27 cellular contexts compared by ENCODE assay signal in the genomic region with DNA sequence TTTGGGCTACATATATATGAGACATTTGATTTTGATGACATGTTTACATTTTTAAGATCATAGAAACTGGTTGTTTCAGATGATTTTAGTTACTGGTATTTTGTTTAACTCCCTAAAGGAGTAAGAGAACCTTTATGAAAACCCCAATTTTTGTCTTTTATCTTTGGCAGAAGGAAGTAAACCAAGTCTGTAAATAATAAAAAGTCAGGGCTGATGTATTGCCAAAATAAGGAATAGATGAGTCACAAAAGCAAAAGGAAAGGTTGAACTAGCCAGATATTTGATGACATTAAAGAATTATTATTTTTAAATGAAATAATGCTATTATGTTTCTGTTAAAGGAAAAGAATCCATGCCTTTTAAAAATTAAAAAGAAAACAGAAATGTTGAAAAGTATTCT.
"Had no signal": no experiment of that assay in that cellular context is flagged by ENCODE, and none has a peak within 500 bp of the region (broad histone marks: within the 10 kb centered on the region; RNA-seq: fewer than 3 reads in every experiment).

No MANE protein-coding gene starts in this region.

- H3K27ac Mint-ChIP-seq: activated B cell treated with CpG ODN at 0.5 μM for 24 hours; activated CD4-positive, alpha-beta T cell treated with anti-CD3 and anti-CD28 coated beads, Interleukin-2, amount 10 ng/mL, durations not matched to agents 24 days and 14 days; activated CD8-positive, alpha-beta memory T cell treated with anti-CD3 and anti-CD28 coated beads, Interleukin-2, amount 10 ng/mL, durations not matched to agents 7 days and 5 days; activated T-cell treated with anti-CD3 and anti-CD28 coated beads, Interleukin-2, amount 50 U/mL, for 24 hours; activated T-helper 1 cell treated with anti-CD3 and anti-CD28 coated beads, Interleukin-12 subunit alpha, Interleukin-12 subunit beta, Interleukin-2, Interleukin-4 antibody, amounts not matched to agents 30 ng/mL and 10 ng/mL and 1 ng/mL, durations not matched to agents 14 hours and 24 hours and 36 hours; T-helper 17 cell had no signal

- H3K36me3 ChIP-seq: MG63, Peyer's patch, SJSA1 had no signal

- H3K27me3 Mint-ChIP-seq: activated B cell treated with CpG ODN at 0.5 μM for 24 hours; activated CD4-positive, alpha-beta T cell treated with anti-CD3 and anti-CD28 coated beads, Interleukin-2, amount 10 ng/mL, durations not matched to agents 24 days and 14 days; activated CD8-positive, alpha-beta memory T cell treated with anti-CD3 and anti-CD28 coated beads, Interleukin-2, amount 10 ng/mL, durations not matched to agents 7 days and 5 days; activated T-cell treated with anti-CD3 and anti-CD28 coated beads, Interleukin-2, amount 50 U/mL, for 24 hours; T-helper 17 cell had no signal

- H3K27me3 ChIP-seq: MG63, Peyer's patch, SJSA1 had no signal

- H3K9me3 ChIP-seq: MG63, Peyer's patch, SJSA1 had no signal

- H3K4me1 Mint-ChIP-seq: activated B cell treated with CpG ODN at 0.5 μM for 24 hours, T-helper 17 cell had no signal

- ATAC-seq: activated CD8-positive, alpha-beta memory T cell treated with anti-CD3 and anti-CD28 coated beads, Interleukin-2, amount 10 ng/mL, durations not matched to agents 7 days and 5 days; T-helper 17 cell had no signal

- DNase-seq: activated B cell treated with CpG ODN at 0.5 μM for 24 hours; activated CD4-positive, alpha-beta T cell treated with anti-CD3 and anti-CD28 coated beads for 1 hour; activated CD4-positive, alpha-beta T cell treated with anti-CD3 and anti-CD28 coated beads, Interleukin-2, amount 50 U/mL, for 48 hours; activated CD8-positive, alpha-beta memory T cell treated with anti-CD3 and anti-CD28 coated beads, Interleukin-2, amount 10 ng/mL, durations not matched to agents 7 days and 5 days; activated effector memory CD4-positive, alpha-beta T cell treated with anti-CD3 and anti-CD28 coated beads, Interleukin-2, amount 50 U/mL, for 16 hours; activated naive CD4-positive, alpha-beta T cell treated with Interleukin-2 at 50 U/mL for 16 hours; activated T-cell treated with anti-CD3 and anti-CD28 coated beads, Interleukin-2, amount 50 U/mL, for 24 hours; MG63; MV-4-11; NCI-H1092 treated with DMSO at 0.1 percent for 48 hours; NCI-H1417 treated with DMSO at 0.1 percent for 48 hours; NCI-H1694; NCI-H2029; NCI-H2107; NCI-H2171 treated with DMSO at 0.1 percent for 48 hours; NCI-H226; NCI-H526 treated with DMSO at 0.1 percent for 48 hours; NCI-H82; NK-92 treated with Interleukin-12 subunit alpha and Interleukin-12 subunit beta, amount 100 ng/mL, for 24 hours; OCI-M1; Peyer's patch; SHP77; T-helper 17 cell; T-helper 9 cell had no signal

- H3K4me3 ChIP-seq: MG63, Peyer's patch, SJSA1 had no signal

- H3K4me1 ChIP-seq: Peyer's patch, SJSA1 had no signal

- H3K27ac ChIP-seq: Peyer's patch, SJSA1 had no signal

- H3K4me3 Mint-ChIP-seq: activated B cell treated with CpG ODN at 0.5 μM for 24 hours; activated CD4-positive, alpha-beta T cell treated with anti-CD3 and anti-CD28 coated beads, Interleukin-2, amount 10 ng/mL, durations not matched to agents 24 days and 14 days; activated CD8-positive, alpha-beta memory T cell treated with anti-CD3 and anti-CD28 coated beads, Interleukin-2, amount 10 ng/mL, durations not matched to agents 7 days and 5 days; activated T-cell treated with anti-CD3 and anti-CD28 coated beads, Interleukin-2, amount 50 U/mL, for 24 hours; activated T-helper 1 cell treated with anti-CD3 and anti-CD28 coated beads, Interleukin-12 subunit alpha, Interleukin-12 subunit beta, Interleukin-2, Interleukin-4 antibody, amounts not matched to agents 30 ng/mL and 10 ng/mL and 1 ng/mL, durations not matched to agents 14 hours and 24 hours and 36 hours; T-helper 17 cell had no signal
